In genomic region chr4:71247706-71248105, GRCh38 we compare ENCODE assay signal across 22 cellular contexts.
"Had no signal": no experiment of that assay in that cellular context is flagged by ENCODE, and none has a peak within 500 bp of the region (broad histone marks: within the 10 kb centered on the region; RNA-seq: fewer than 3 reads in every experiment).

No MANE protein-coding gene starts in this region.

- H3K27me3 ChIP-seq: esophagus muscularis mucosa, gastrocnemius medialis, neural progenitor cell, pancreas, sigmoid colon had no signal

- H3K27ac ChIP-seq: epithelial cell of prostate, esophagus muscularis mucosa, gastrocnemius medialis, lower lobe of right lung, neural progenitor cell, pancreas, prostate gland, sigmoid colon, skin epidermis had no signal

- H3K4me1 Mint-ChIP-seq: memory B cell, neural progenitor cell had no signal

- H3K4me3 Mint-ChIP-seq: dendritic cell treated with granulocyte-macrophage colony-stimulating factor and Interleukin-4, amounts not matched to agents 40 ng/mL and 50 ng/mL, for 4 days; effector memory CD8-positive, alpha-beta T cell; memory B cell; natural killer cell treated with Interleukin-12 subunit alpha and Interleukin-12 subunit beta and Interleukin-15 and Interleukin-18, amount 100 ng/mL, for 72 hours; neural progenitor cell had no signal

- H3K27me3 Mint-ChIP-seq: effector memory CD8-positive, alpha-beta T cell; memory B cell; natural killer cell treated with Interleukin-12 subunit alpha and Interleukin-12 subunit beta and Interleukin-15 and Interleukin-18, amount 100 ng/mL, for 72 hours had no signal

- DNase-seq: cerebellar nuclear complex; effector memory CD8-positive, alpha-beta T cell; gastrocnemius medialis; kidney; left colon; lower lobe of right lung; midbrain; occipital lobe; pancreas; sigmoid colon; stimulated activated CD4-positive, alpha-beta T cell treated with anti-CD3 and anti-CD28 coated beads, Interleukin-12 subunit alpha, Interleukin-12 subunit beta, amount 100 ng/mL, for 4 hours; stimulated activated CD4-positive, alpha-beta T cell treated with anti-CD3 and anti-CD28 coated beads, Interleukin-2, amount 100 ng/mL, for 48 hours; stimulated activated naive CD4-positive, alpha-beta T cell treated with Interleukin-2 at 50 U/mL for 16 hours; trophoblast cell had no signal

- H3K4me2 ChIP-seq: neural progenitor cell had no signal

- H3K4me1 ChIP-seq: lower lobe of right lung, neural progenitor cell, prostate gland had no signal

- H3K9me3 ChIP-seq: esophagus muscularis mucosa, gastrocnemius medialis, lower lobe of right lung, pancreas, prostate gland had no signal

- H3K27ac Mint-ChIP-seq: dendritic cell treated with granulocyte-macrophage colony-stimulating factor and Interleukin-4, amounts not matched to agents 40 ng/mL and 50 ng/mL, for 4 days; effector memory CD8-positive, alpha-beta T cell; memory B cell; natural killer cell treated with Interleukin-12 subunit alpha and Interleukin-12 subunit beta and Interleukin-15 and Interleukin-18, amount 100 ng/mL, for 72 hours; neural progenitor cell had no signal

- H3K4me3 ChIP-seq: esophagus muscularis mucosa, gastrocnemius medialis, lower lobe of right lung, neural progenitor cell, pancreas, prostate gland, sigmoid colon, skin epidermis had no signal

- H2AFZ ChIP-seq: neural progenitor cell had no signal

- H3K9me3 Mint-ChIP-seq: dendritic cell treated with granulocyte-macrophage colony-stimulating factor and Interleukin-4, amounts not matched to agents 40 ng/mL and 50 ng/mL, for 4 days; effector memory CD8-positive, alpha-beta T cell; memory B cell; natural killer cell treated with Interleukin-12 subunit alpha and Interleukin-12 subunit beta and Interleukin-15 and Interleukin-18, amount 100 ng/mL, for 72 hours; neural progenitor cell had no signal

- ATAC-seq: effector memory CD8-positive, alpha-beta T cell; gastrocnemius medialis; left colon; lower lobe of right lung; natural killer cell treated with Interleukin-12 subunit alpha and Interleukin-12 subunit beta and Interleukin-15 and Interleukin-18, amount 100 ng/mL, for 72 hours had no signal

- H3K36me3 ChIP-seq: esophagus muscularis mucosa, gastrocnemius medialis, lower lobe of right lung, neural progenitor cell, pancreas, prostate gland, sigmoid colon had no signal

- H3K36me3 Mint-ChIP-seq: memory B cell; natural killer cell treated with Interleukin-12 subunit alpha and Interleukin-12 subunit beta and Interleukin-15 and Interleukin-18, amount 100 ng/mL, for 72 hours; neural progenitor cell had no signal

- H3K9ac ChIP-seq: neural progenitor cell had no signal
